In genomic region chr10:130867446-130868194, GRCh38 we compare ENCODE assay signal across 28 cellular contexts.
"Had no signal": no experiment of that assay in that cellular context is flagged by ENCODE, and none has a peak within 500 bp of the region (broad histone marks: within the 10 kb centered on the region; RNA-seq: fewer than 3 reads in every experiment).

No MANE protein-coding gene starts in this region.

- H3K4me3 Mint-ChIP-seq: activated CD8-positive, alpha-beta T cell treated with anti-CD3 and anti-CD28 coated beads for 36 hours; activated naive CD4-positive, alpha-beta T cell treated with anti-CD3 and anti-CD28 coated beads for 36 hours; activated naive CD4-positive, alpha-beta T cell treated with anti-CD3 and anti-CD28 coated beads, Interleukin-2, amount 50 U/mL, for 24 hours; activated naive CD8-positive, alpha-beta T cell treated with anti-CD3 and anti-CD28 coated beads for 36 hours; activated naive CD8-positive, alpha-beta T cell treated with anti-CD3 and anti-CD28 coated beads, Interleukin-2, amount 50 U/mL, for 24 hours; activated T-helper 1 cell treated with anti-CD3 and anti-CD28 coated beads, Interleukin-12 subunit alpha, Interleukin-12 subunit beta, Interleukin-2, Interleukin-4 antibody, amounts not matched to agents 30 ng/mL and 10 ng/mL and 1 ng/mL, durations not matched to agents 14 hours and 24 hours and 36 hours; dendritic cell treated with granulocyte-macrophage colony-stimulating factor and Interleukin-4, amounts not matched to agents 40 ng/mL and 50 ng/mL, for 4 days; endodermal cell; T-helper 17 cell; WTC11 had no signal

- DNase-seq: activated CD4-positive, alpha-beta T cell treated with anti-CD3 and anti-CD28 coated beads for 1 hour; activated CD4-positive, alpha-beta T cell treated with anti-CD3 and anti-CD28 coated beads for 48 hours; activated CD4-positive, alpha-beta T cell treated with anti-CD3 and anti-CD28 coated beads, Interleukin-2, amount 50 U/mL, for 1 hour; activated CD4-positive, alpha-beta T cell treated with anti-CD3 and anti-CD28 coated beads, Interleukin-2, amount 50 U/mL, for 48 hours; activated CD8-positive, alpha-beta memory T cell treated with anti-CD3 and anti-CD28 coated beads for 24 hours; activated CD8-positive, alpha-beta T cell treated with anti-CD3 and anti-CD28 coated beads for 36 hours; activated effector memory CD4-positive, alpha-beta T cell treated with anti-CD3 and anti-CD28 coated beads, Interleukin-2, amount 50 U/mL, for 16 hours; activated naive CD4-positive, alpha-beta T cell treated with anti-CD3 and anti-CD28 coated beads for 36 hours; activated naive CD8-positive, alpha-beta T cell treated with anti-CD3 and anti-CD28 coated beads for 36 hours; activated naive CD8-positive, alpha-beta T cell treated with anti-CD3 and anti-CD28 coated beads, Interleukin-2, amount 50 U/mL, for 24 hours; activated T-cell treated with anti-CD3 and anti-CD28 coated beads, Interleukin-2, amount 50 U/mL, for 48 hours; adrenal gland; amygdala; aorta; body of pancreas; central memory CD4-positive, alpha-beta T cell; dorsolateral prefrontal cortex; effector memory CD4-positive, alpha-beta T cell; endodermal cell; foreskin fibroblast; T-helper 1 cell; T-helper 17 cell had no signal

- H3K9me3 Mint-ChIP-seq: activated CD8-positive, alpha-beta T cell treated with anti-CD3 and anti-CD28 coated beads for 36 hours; activated naive CD4-positive, alpha-beta T cell treated with anti-CD3 and anti-CD28 coated beads for 36 hours; activated naive CD4-positive, alpha-beta T cell treated with anti-CD3 and anti-CD28 coated beads, Interleukin-2, amount 50 U/mL, for 24 hours; activated naive CD8-positive, alpha-beta T cell treated with anti-CD3 and anti-CD28 coated beads for 36 hours; activated naive CD8-positive, alpha-beta T cell treated with anti-CD3 and anti-CD28 coated beads, Interleukin-2, amount 50 U/mL, for 24 hours; activated T-helper 1 cell treated with anti-CD3 and anti-CD28 coated beads, Interleukin-12 subunit alpha, Interleukin-12 subunit beta, Interleukin-2, Interleukin-4 antibody, amounts not matched to agents 30 ng/mL and 10 ng/mL and 1 ng/mL, durations not matched to agents 14 hours and 24 hours and 36 hours; activated T-helper 2 cell treated with anti-CD3 and anti-CD28 coated beads, Interferon-gamma antibody, Interleukin-2, Interleukin-4, amounts not matched to agents 10 μg/mL and 5 μg/mL and 100 μg/mL, durations not matched to agents 14 hours and 24 hours and 36 hours; dendritic cell treated with granulocyte-macrophage colony-stimulating factor and Interleukin-4, amounts not matched to agents 40 ng/mL and 50 ng/mL, for 4 days; endodermal cell had no signal

- H3K36me3 Mint-ChIP-seq: activated naive CD4-positive, alpha-beta T cell treated with anti-CD3 and anti-CD28 coated beads, Interleukin-2, amount 50 U/mL, for 24 hours; activated naive CD8-positive, alpha-beta T cell treated with anti-CD3 and anti-CD28 coated beads for 36 hours had no signal

- H3K27me3 Mint-ChIP-seq: dendritic cell treated with granulocyte-macrophage colony-stimulating factor and Interleukin-4, amounts not matched to agents 40 ng/mL and 50 ng/mL, for 4 days had no signal

- H3K4me1 Mint-ChIP-seq: activated naive CD4-positive, alpha-beta T cell treated with anti-CD3 and anti-CD28 coated beads, Interleukin-2, amount 50 U/mL, for 24 hours; activated naive CD8-positive, alpha-beta T cell treated with anti-CD3 and anti-CD28 coated beads for 36 hours; activated naive CD8-positive, alpha-beta T cell treated with anti-CD3 and anti-CD28 coated beads, Interleukin-2, amount 50 U/mL, for 24 hours; endodermal cell; T-helper 17 cell; WTC11 had no signal

- H3K27ac Mint-ChIP-seq: activated CD8-positive, alpha-beta T cell treated with anti-CD3 and anti-CD28 coated beads for 36 hours; activated naive CD4-positive, alpha-beta T cell treated with anti-CD3 and anti-CD28 coated beads for 36 hours; activated naive CD4-positive, alpha-beta T cell treated with anti-CD3 and anti-CD28 coated beads, Interleukin-2, amount 50 U/mL, for 24 hours; activated naive CD8-positive, alpha-beta T cell treated with anti-CD3 and anti-CD28 coated beads for 36 hours; activated naive CD8-positive, alpha-beta T cell treated with anti-CD3 and anti-CD28 coated beads, Interleukin-2, amount 50 U/mL, for 24 hours; activated T-helper 1 cell treated with anti-CD3 and anti-CD28 coated beads, Interleukin-12 subunit alpha, Interleukin-12 subunit beta, Interleukin-2, Interleukin-4 antibody, amounts not matched to agents 30 ng/mL and 10 ng/mL and 1 ng/mL, durations not matched to agents 14 hours and 24 hours and 36 hours; activated T-helper 2 cell treated with anti-CD3 and anti-CD28 coated beads, Interferon-gamma antibody, Interleukin-2, Interleukin-4, amounts not matched to agents 10 μg/mL and 5 μg/mL and 100 μg/mL, durations not matched to agents 14 hours and 24 hours and 36 hours; dendritic cell treated with granulocyte-macrophage colony-stimulating factor and Interleukin-4, amounts not matched to agents 40 ng/mL and 50 ng/mL, for 4 days; endodermal cell; T-helper 17 cell; WTC11 had no signal

- ATAC-seq: activated CD8-positive, alpha-beta T cell treated with anti-CD3 and anti-CD28 coated beads for 36 hours; activated naive CD8-positive, alpha-beta T cell treated with anti-CD3 and anti-CD28 coated beads, Interleukin-2, amount 50 U/mL, for 24 hours; body of pancreas; esophagus mucosa; T-helper 17 cell; WTC11 had no signal
